20 cellular contexts compared by ENCODE assay signal in genomic region chr1:110007045-110007444, GRCh38. TPM values are rescaled to one million over a fixed set of nuclear protein-coding genes. Genes with fewer than 3 reads are reported as not detected.
DNase-seq lines count a peak whose midpoint lies in the region; ATAC-seq and TF ChIP-seq lines count a peak whose summit lies in the region.
"Had no signal": no experiment of that assay in that cellular context is flagged by ENCODE, and none has a peak within 500 bp of the region (broad histone marks: within the 10 kb centered on the region; RNA-seq: fewer than 3 reads in every experiment).

No MANE protein-coding gene starts in this region.

- H2AFZ ChIP-seq in mesenchymal stem cell (ENCODE audit: low read depth, low read length): no peak overlapping the region

- WGBS in mesenchymal stem cell: 86% methylated on average over 1 of the region's 2 CpGs

- H3K14ac ChIP-seq in mesenchymal stem cell (ENCODE audit: low read length in 2 of 2): no peak overlapping the region

- no peak overlapping the region for H2BK15ac ChIP-seq in mesenchymal stem cell (ENCODE audit: low read depth, poor library complexity, severe bottlenecking)

- H3K18ac ChIP-seq in mesenchymal stem cell (ENCODE audit: low read depth in 1 of 2, low read length in 2 of 2): peak overlapping the region in 1 of 2 experiments; percentile 18

- no peak overlapping the region for H4K8ac ChIP-seq in mesenchymal stem cell (ENCODE audit: low read length)

- H3K27me3 ChIP-seq in mesenchymal stem cell (ENCODE audit: control insufficient read depth in 1 of 2, insufficient read depth in 1 of 2, low read length in 2 of 2): no peaks in the 10 kb centered on the region
- H3K27me3 ChIP-seq: breast epithelium, left lung, vagina had no signal

- DNase-seq in Right ventricle myocardium superior (no peak), Right ventricle myocardium inferior (ENCODE audit: missing footprints) (no peak), mesenchymal stem cell (no peak), substantia nigra (lab: John Stamatoyannopoulos, UW) (peak in 3 of 49 donors; percentile 14 to 61 (median 38)), NOMO-1 treated with DMSO at 0.1 percent for 48 hours (lab: John Stamatoyannopoulos, UW; ENCODE audit: unreplicated experiment) (no peak), NCI-H146 treated with DMSO at 0.1 percent for 48 hours (lab: John Stamatoyannopoulos, UW; ENCODE audit: unreplicated experiment) (no peak)
- DNase-seq: activated CD8-positive, alpha-beta T cell treated with anti-CD3 and anti-CD28 coated beads, Interleukin-2, amount 10 ng/mL, durations not matched to agents 7 days and 5 days; activated naive CD8-positive, alpha-beta T cell treated with anti-CD3 and anti-CD28 coated beads for 36 hours; activated T-cell treated with anti-CD3 and anti-CD28 coated beads, Interleukin-2, amount 50 U/mL, for 72 hours; DMS53; effector memory CD8-positive, alpha-beta T cell; left lung; NCI-H187 treated with DMSO at 0.1 percent for 48 hours; T-cell had no signal

- TF ChIP-seq CTCF in VCaP (conservative IDR thresholded peaks at IDR 0.05): no peak

- ATAC-seq in Right ventricle myocardium superior (ENCODE audit: poor library complexity): peak; percentile 41
- no peak for ATAC-seq in Right ventricle myocardium inferior
- ATAC-seq in GM19023 (IDR thresholded peaks at IDR 0.05; ENCODE audit: unreplicated experiment): no peak
- ATAC-seq: activated CD8-positive, alpha-beta T cell treated with anti-CD3 and anti-CD28 coated beads, Interleukin-2, amount 10 ng/mL, durations not matched to agents 7 days and 5 days; activated T-cell treated with anti-CD3 and anti-CD28 coated beads, Interleukin-2, amount 50 U/mL, for 72 hours; effector memory CD8-positive, alpha-beta T cell; left lung; T-cell had no signal

- H3K4me2 ChIP-seq in mesenchymal stem cell (ENCODE audit: low read length, poor library complexity, severe bottlenecking): no peak overlapping the region
- H3K4me2 ChIP-seq: KMS-11 had no signal

- H3K4me3 ChIP-seq in mesenchymal stem cell (ENCODE audit: insufficient read depth in 1 of 2, low read depth in 1 of 2, low read length in 2 of 2): no peak overlapping the region
- H3K4me3 ChIP-seq: breast epithelium, left lung, vagina had no signal

- peaks cover 5 to 35% of the 10 kb centered on the region in 2 experiments for H3K36me3 ChIP-seq in mesenchymal stem cell (ENCODE audit: control insufficient read depth in 1 of 2, insufficient read depth in 2 of 2, low read depth in 1 of 2, low read length in 2 of 2)

- peaks cover 2% of the 10 kb centered on the region for H3K4me1 ChIP-seq in mesenchymal stem cell (ENCODE audit: control insufficient read depth, insufficient read depth, low read depth, low read length)

- H2BK5ac ChIP-seq in mesenchymal stem cell (ENCODE audit: low read depth, low read length, poor library complexity, severe bottlenecking): no peak overlapping the region

- H3K9ac ChIP-seq in mesenchymal stem cell (ENCODE audit: low read length): no peak overlapping the region
- H3K9ac ChIP-seq: KMS-11 had no signal

- H2AK5ac ChIP-seq in mesenchymal stem cell (ENCODE audit: low read length, severe bottlenecking): peak overlapping the region; percentile 69

- peak overlapping the region; percentile 42 for H3K27ac ChIP-seq in VCaP
- H3K27ac ChIP-seq in mesenchymal stem cell (ENCODE audit: low read length, poor library complexity, severe bottlenecking): no peak overlapping the region
- peak overlapping the region; percentile 13 for H3K27ac ChIP-seq in substantia nigra (ENCODE audit: low read depth, low read length, poor library complexity, severe bottlenecking)
- H3K27ac ChIP-seq: HL-60, KMS-11, left lung, vagina had no signal

- H3K4ac ChIP-seq in mesenchymal stem cell (ENCODE audit: low read depth in 1 of 2, low read length in 2 of 2): peak overlapping the region in 1 of 2 experiments; percentile 2

- H2BK120ac ChIP-seq in mesenchymal stem cell (ENCODE audit: low read depth, low read length): no peak overlapping the region

- H4K91ac ChIP-seq in mesenchymal stem cell (ENCODE audit: low read length): no peak overlapping the region

- intact Hi-C loops in Right ventricle myocardium superior (cut with DNase I): no loop called here
- intact Hi-C loops in Right ventricle myocardium inferior (cut with DNase I): no loop called here

- H3K79me1 ChIP-seq in mesenchymal stem cell (replicated peaks; ENCODE audit: low read length, poor library complexity, severe bottlenecking): peaks cover 12% of the 10 kb centered on the region

- H3K23ac ChIP-seq in mesenchymal stem cell (ENCODE audit: low read length in 2 of 2): no peak overlapping the region

- H2BK12ac ChIP-seq in mesenchymal stem cell (ENCODE audit: low read length in 2 of 2): no peak overlapping the region

- H3K9me3 ChIP-seq in mesenchymal stem cell (ENCODE audit: control insufficient read depth, low read length): no peaks in the 10 kb centered on the region
- H3K9me3 ChIP-seq: breast epithelium, left lung, vagina had no signal

RNA-seq across cellular contexts. Expression of gene AHCYL1, which starts 22.5 kb away (rescaled TPM):
- total RNA-seq in Right ventricle myocardium superior (39.8 TPM), Right ventricle myocardium inferior (38.4 TPM)
- polyA plus RNA-seq in mesenchymal stem cell (2013, experiment 1 of 2): 84.2 TPM
- polyA plus RNA-seq in mesenchymal stem cell (2013, experiment 2 of 2): 86.4 TPM

RNA-seq across cellular contexts. Expression of gene STRIP1, which starts 27.4 kb away (rescaled TPM):
- total RNA-seq in Right ventricle myocardium superior (16.2 TPM), Right ventricle myocardium inferior (17.8 TPM)
- 19.9 TPM for polyA plus RNA-seq in mesenchymal stem cell (2013, experiment 1 of 2)
- polyA plus RNA-seq in mesenchymal stem cell (2013, experiment 2 of 2): 19.7 TPM
